ENCODE assay signal across 9 cellular contexts in the genomic region with DNA sequence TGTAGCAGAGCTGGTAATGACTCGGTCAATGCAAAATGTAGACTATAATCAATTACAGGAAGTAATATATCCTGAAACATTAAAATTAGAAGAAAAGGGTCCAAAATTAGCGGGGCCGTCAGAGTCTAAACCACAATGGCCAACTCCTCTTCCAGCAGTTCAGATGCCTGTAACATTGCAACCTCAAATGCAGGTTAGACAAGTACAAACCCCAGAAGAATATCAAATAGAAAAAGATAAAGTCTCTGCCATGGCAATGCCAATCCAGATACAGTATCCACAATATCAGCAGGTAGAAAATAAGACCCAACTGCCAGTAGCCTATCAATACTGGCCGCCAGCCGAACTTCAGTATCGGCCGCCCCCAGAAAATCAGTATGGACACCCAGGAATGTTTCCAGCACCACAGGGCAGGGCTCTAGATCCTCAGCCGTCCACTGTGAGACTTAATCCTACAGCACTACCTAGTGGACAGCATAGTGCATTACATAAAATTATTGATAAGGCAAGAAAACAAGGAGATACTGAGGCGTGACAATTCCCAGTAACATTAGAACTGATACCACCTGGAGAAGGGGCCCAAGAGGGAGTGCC.
A peak's percentile ranks its signal among the peaks of the same experiment; 100 is the strongest.
DNase-seq lines count a peak whose midpoint lies in the region; ATAC-seq, FAIRE-seq and TF ChIP-seq lines count a peak whose summit lies in the region.
"Had no signal": no experiment of that assay in that cellular context is flagged by ENCODE, and none has a peak within 500 bp of the region (broad histone marks: within the 10 kb centered on the region; RNA-seq: fewer than 3 reads in every experiment).

No MANE protein-coding gene starts in this region.

- H3K9me3 ChIP-seq in CD4-positive, alpha-beta memory T cell (ENCODE audit: control insufficient read depth in 1 of 2, low read length in 2 of 2) = no peaks in the 10 kb centered on the region
- H3K9me3 ChIP-seq in K562 (replicated peaks; ENCODE audit: control insufficient read depth, insufficient read depth, low read depth, low read length) (no peaks in the 10 kb centered on the region), liver (ENCODE audit: control insufficient read depth in 4 of 4, low read length in 3 of 4) (no peaks in the 10 kb centered on the region)

- H3K4me2 ChIP-seq in K562 (ENCODE audit: insufficient read depth, low read length) = peak overlapping the region; percentile 17; the same call in 1 of the 2 replicates

- peak; percentile 61 for TF ChIP-seq CTCF in GM20000 (IDR thresholded peaks at IDR 0.05; ENCODE audit: extremely low read depth, missing control alignments)
- peak; percentile 73 to 86 (median 81) for TF ChIP-seq CTCF in K562 (IDR thresholded peaks at IDR 0.05 in 2 of 3, conservative IDR thresholded peaks at IDR 0.05 in 1 of 3; ENCODE audit: insufficient read depth in 2 of 3, low read depth in 1 of 3, low read length in 3 of 3)
- peak; percentile 61 for TF ChIP-seq CTCF in liver (IDR thresholded peaks at IDR 0.05; ENCODE audit: low read depth, low read length, missing input control)

- peak overlapping the region in 5 of 8 donors; percentile 14 to 76 (median 66) for H3K4me3 Mint-ChIP-seq in CD4-positive, alpha-beta memory T cell
- H3K4me3 Mint-ChIP-seq: activated B cell treated with CpG ODN at 0.5 μM for 24 hours had no signal

- H3K36me3 ChIP-seq in CD4-positive, alpha-beta memory T cell (ENCODE audit: insufficient read depth, low read length) = no peaks in the 10 kb centered on the region
- no peaks in the 10 kb centered on the region for H3K36me3 ChIP-seq in K562 (ENCODE audit: control insufficient read depth, insufficient read depth, low read length)
- no peaks in the 10 kb centered on the region for H3K36me3 ChIP-seq in liver (ENCODE audit: control insufficient read depth in 4 of 4, insufficient read depth in 3 of 4, low read depth in 1 of 4, low read length in 3 of 4)

- no peaks in the 10 kb centered on the region for H3K9me3 Mint-ChIP-seq in CD4-positive, alpha-beta memory T cell
- H3K9me3 Mint-ChIP-seq: activated B cell treated with CpG ODN at 0.5 μM for 24 hours had no signal

- TF ChIP-seq RAD21 in K562 (CRISPR knock-in tag; conservative IDR thresholded peaks at IDR 0.05 in 1 of 2, IDR thresholded peaks at IDR 0.05 in 1 of 2) = peak; percentile 96 to 97
- TF ChIP-seq RAD21 in liver (IDR thresholded peaks at IDR 0.05) = peak; percentile 80 to 84

- no peak overlapping the region for H3K4me3 ChIP-seq in CD4-positive, alpha-beta memory T cell (ENCODE audit: low read length in 2 of 2)
- H3K4me3 ChIP-seq in K562 = no peak overlapping the region
- no peak overlapping the region for H3K4me3 ChIP-seq in liver (ENCODE audit: low read depth in 1 of 3, low read length in 3 of 3)

- peaks cover 14% of the 10 kb centered on the region for H3K79me2 ChIP-seq in K562 (ENCODE audit: control insufficient read depth, insufficient read depth, low read length)

- in situ Hi-C loops in K562 (cut with MboI) = loop anchor here (5.0 kb wide), 2 partner anchors 147 to 192 kb away; no protein-coding TSS in a partner anchor

- no peaks in the 10 kb centered on the region for H3K9me1 ChIP-seq in K562 (ENCODE audit: control insufficient read depth, insufficient read depth, low read length)

- H3K27ac ChIP-seq in CD4-positive, alpha-beta memory T cell (ENCODE audit: low read depth, low read length) = no peak overlapping the region
- no peak overlapping the region for H3K27ac ChIP-seq in K562 (ENCODE audit: extremely low read depth, low read depth, low read length)
- H3K27ac ChIP-seq in liver (ENCODE audit: low read depth in 1 of 2, low read length in 2 of 2) = no peak overlapping the region

- H4K20me1 ChIP-seq in K562 (replicated peaks; ENCODE audit: control insufficient read depth, insufficient read depth, low read length) = no peaks in the 10 kb centered on the region

- POLR2A ChIA-PET in CD4-positive, alpha-beta memory T cell (lab: Charles Lee; ENCODE audit: partially characterized antibody) = no interaction called here
- POLR2A ChIA-PET in K562 (lab: Yijun Ruan, JAX) = interaction anchor here (0.7 kb wide), 1 partner anchor 1537 kb away, joined by 3 read pairs; a partner anchor contains a TSS

- peaks cover 16% of the 10 kb centered on the region for H3K27me3 ChIP-seq in CD4-positive, alpha-beta memory T cell (ENCODE audit: insufficient read depth, low read length)
- H3K27me3 ChIP-seq in K562 (ENCODE audit: control insufficient read depth in 2 of 2, insufficient read depth in 2 of 2, low read length in 2 of 2) (no peaks in the 10 kb centered on the region), liver (ENCODE audit: control insufficient read depth in 4 of 4, insufficient read depth in 4 of 4, low read length in 3 of 4) (peaks cover 0 to 8% (median 3%) of the 10 kb centered on the region in 4 donors)

- CTCF ChIA-PET in CD4-positive, alpha-beta memory T cell (lab: Charles Lee; ENCODE audit: partially characterized antibody) = interaction anchor here (1.3 to 3.2 kb wide), 5 partner anchors 10 to 336 kb away, joined by 4 to 27 read pairs (median 8); no protein-coding TSS in a partner anchor
- CTCF ChIA-PET in K562 (lab: Yijun Ruan, JAX; ENCODE audit: low intra/inter-chr PET ratio) = interaction anchor here (0.6 to 1.3 kb wide), 2 partner anchors 188 to 1522 kb away, joined by 3 read pairs; no protein-coding TSS in a partner anchor

- no TSS peak for BruUV-seq in K562 (replicated peaks; lab: Mats Ljungman, UMichigan)

- peaks cover 9 to 21% (median 17%) of the 10 kb centered on the region in 4 donors for H3K4me1 Mint-ChIP-seq in CD4-positive, alpha-beta memory T cell

- DNase-seq in CD4-positive, alpha-beta memory T cell = peak in 4 of 5 donors; percentile 35 to 52 (median 44)
- DNase-seq in GM20000 (ENCODE audit: low spot score) = peak; percentile 32
- peak; percentile 68 to 71 for DNase-seq in NCI-H526 (lab: John Stamatoyannopoulos, UW)
- DNase-seq in K562 (ENCODE audit: extremely low read depth in 1 of 4, low spot score in 3 of 4) = peak; percentile 62 to 81 (median 66)
- no peak for DNase-seq in stimulated activated naive CD4-positive, alpha-beta T cell treated with Interleukin-2 at 50 U/mL for 16 hours (lab: John Stamatoyannopoulos, UW)
- DNase-seq: activated B cell treated with CpG ODN at 0.5 μM for 24 hours had no signal

- FAIRE-seq in K562 (lab: Jason Lieb, UNC) = peak; percentile 69

- intact Hi-C loops in CD4-positive, alpha-beta memory T cell (cut with micrococcal nuclease) = loop anchor here (1.0 to 5.0 kb wide), 2 partner anchors 188 to 287 kb away; a partner anchor contains a TSS
- intact Hi-C loops in K562 (cut with micrococcal nuclease) = loop anchor here (1.0 to 10.0 kb wide), 7 partner anchors 102 to 549 kb away; no protein-coding TSS in a partner anchor

- H3K4me1 ChIP-seq in CD4-positive, alpha-beta memory T cell (ENCODE audit: insufficient read depth, low read length) = peaks cover 15% of the 10 kb centered on the region
- H3K4me1 ChIP-seq in K562 (replicated peaks in 1 of 2; ENCODE audit: control insufficient read depth in 2 of 2, insufficient read depth in 2 of 2, low read length in 2 of 2) (peaks cover 0 to 44% of the 10 kb centered on the region in 2 experiments), liver (ENCODE audit: control insufficient read depth in 4 of 4, insufficient read depth in 4 of 4, low read length in 3 of 4) (no peaks in the 10 kb centered on the region)

- TF ChIP-seq POLR2A in K562 (conservative IDR thresholded peaks at IDR 0.05) = no peak

- ATAC-seq in K562 (peak; percentile 86), GM18858 (IDR thresholded peaks at IDR 0.05; ENCODE audit: unreplicated experiment) (no peak), GM18517 (IDR thresholded peaks at IDR 0.05; ENCODE audit: unreplicated experiment) (no peak)

- no peaks in the 10 kb centered on the region for H3K36me3 Mint-ChIP-seq in CD4-positive, alpha-beta memory T cell

- peaks cover 38 to 49% of the 10 kb centered on the region in 2 donors for H3K27me3 Mint-ChIP-seq in CD4-positive, alpha-beta memory T cell

- TF ChIP-seq EP300 in K562 (IDR thresholded peaks at IDR 0.05; ENCODE audit: low read length) = no peak

- 24% methylated on average over 9 of the region's 9 CpGs for WGBS in K562 (ENCODE audit: insufficient coverage, low coverage, missing lambda C conversion rate)
- WGBS in liver = 36% methylated on average over 9 of the region's 9 CpGs

- H3K9ac ChIP-seq in K562 (ENCODE audit: insufficient read depth in 1 of 2, low read depth in 2 of 2, low read length in 2 of 2) (no peak overlapping the region), liver (ENCODE audit: low read depth in 1 of 2, low read length in 2 of 2) (no peak overlapping the region)

- H3K27ac Mint-ChIP-seq in CD4-positive, alpha-beta memory T cell = peak overlapping the region in 1 of 7 donors; percentile 38
- H3K27ac Mint-ChIP-seq: activated B cell treated with CpG ODN at 0.5 μM for 24 hours had no signal

- no peak overlapping the region for H2AFZ ChIP-seq in K562 (ENCODE audit: low read depth, low read length)

TF ChIP-seq in K562, 482 proteins besides CTCF, POLR2A, EP300 and RAD21 (continues in another document):
- TF ChIP-seq NONO (IDR thresholded peaks at IDR 0.05; ENCODE audit: low read depth in 2 of 2, low read length in 1 of 2) = 0 out of 4 replicates have a peak, but pooled peaks of 1 of the 2 experiments have one; percentile 34
- TF ChIP-seq, protein P1, sequence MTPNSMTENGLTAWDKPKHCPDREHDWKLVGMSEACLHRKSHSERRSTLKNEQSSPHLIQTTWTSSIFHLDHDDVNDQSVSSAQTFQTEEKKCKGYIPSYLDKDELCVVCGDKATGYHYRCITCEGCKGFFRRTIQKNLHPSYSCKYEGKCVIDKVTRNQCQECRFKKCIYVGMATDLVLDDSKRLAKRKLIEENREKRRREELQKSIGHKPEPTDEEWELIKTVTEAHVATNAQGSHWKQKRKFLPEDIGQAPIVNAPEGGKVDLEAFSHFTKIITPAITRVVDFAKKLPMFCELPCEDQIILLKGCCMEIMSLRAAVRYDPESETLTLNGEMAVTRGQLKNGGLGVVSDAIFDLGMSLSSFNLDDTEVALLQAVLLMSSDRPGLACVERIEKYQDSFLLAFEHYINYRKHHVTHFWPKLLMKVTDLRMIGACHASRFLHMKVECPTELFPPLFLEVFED (CRISPR knock-in tag; conservative IDR thresholded peaks at IDR 0.05) = no peak

TF ChIP-seq in liver, 16 proteins besides CTCF, POLR2A, EP300 and RAD21 (continues in another document):
- TF ChIP-seq, protein P2, sequence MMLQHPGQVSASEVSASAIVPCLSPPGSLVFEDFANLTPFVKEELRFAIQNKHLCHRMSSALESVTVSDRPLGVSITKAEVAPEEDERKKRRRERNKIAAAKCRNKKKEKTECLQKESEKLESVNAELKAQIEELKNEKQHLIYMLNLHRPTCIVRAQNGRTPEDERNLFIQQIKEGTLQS (IDR thresholded peaks at IDR 0.05) = no peak
- TF ChIP-seq TAF1 (conservative IDR thresholded peaks at IDR 0.05) (no peak), YY1 (IDR thresholded peaks at IDR 0.05) (no peak), HNF4G (IDR thresholded peaks at IDR 0.05) (no peak)
